In genomic region chr12:93422050-93422449, GRCh38 we compare ENCODE assay signal across 29 cellular contexts. TPM values are rescaled to one million over a fixed set of nuclear protein-coding genes. Genes with fewer than 3 reads are reported as not detected.
DNase-seq lines count a peak whose midpoint lies in the region; ATAC-seq and TF ChIP-seq lines count a peak whose summit lies in the region.
"Had no signal": no experiment of that assay in that cellular context is flagged by ENCODE, and none has a peak within 500 bp of the region (broad histone marks: within the 10 kb centered on the region; RNA-seq: fewer than 3 reads in every experiment).

No MANE protein-coding gene starts in this region.

- H3K4me3 Mint-ChIP-seq in activated CD8-positive, alpha-beta T cell treated with anti-CD3 and anti-CD28 coated beads for 36 hours: no peak overlapping the region
- no peak overlapping the region for H3K4me3 Mint-ChIP-seq in activated CD8-positive, alpha-beta T cell treated with anti-CD3 and anti-CD28 coated beads, Interleukin-2, amount 10 ng/mL, durations not matched to agents 7 days and 5 days
- no peak overlapping the region for H3K4me3 Mint-ChIP-seq in CD4-positive, alpha-beta T cell
- no peak overlapping the region for H3K4me3 Mint-ChIP-seq in T-cell
- H3K4me3 Mint-ChIP-seq in naive thymus-derived CD4-positive, alpha-beta T cell: peak overlapping the region in 1 of 10 donors; percentile 18
- H3K4me3 Mint-ChIP-seq: neural crest cell; T-helper 2 cell treated with Interferon-gamma antibody and Interleukin-4, amounts not matched to agents 5 μg/mL and 100 μg/mL, for 36 hours had no signal

- no peaks in the 10 kb centered on the region for H3K36me3 ChIP-seq in naive thymus-derived CD4-positive, alpha-beta T cell (ENCODE audit: control insufficient read depth in 2 of 3, insufficient read depth in 3 of 3, low read length in 3 of 3)
- H3K36me3 ChIP-seq: brain microvascular endothelial cell, pancreas, thoracic aorta had no signal

- intact Hi-C loops in activated CD8-positive, alpha-beta T cell treated with anti-CD3 and anti-CD28 coated beads for 36 hours (cut with micrococcal nuclease): loop anchor here (10.0 kb wide), 1 partner anchor 683 kb away; no protein-coding TSS in a partner anchor
- intact Hi-C loops in CD4-positive, alpha-beta T cell (cut with DNase I, micrococcal nuclease): no loop called here
- intact Hi-C loops in naive thymus-derived CD4-positive, alpha-beta T cell (cut with micrococcal nuclease): loop anchor here in 1 of 2 donors (2.0 kb wide), 1 partner anchor 15 kb away; no protein-coding TSS in a partner anchor

- no peaks in the 10 kb centered on the region for H3K27me3 Mint-ChIP-seq in activated CD8-positive, alpha-beta T cell treated with anti-CD3 and anti-CD28 coated beads for 36 hours
- H3K27me3 Mint-ChIP-seq in activated CD8-positive, alpha-beta T cell treated with anti-CD3 and anti-CD28 coated beads, Interleukin-2, amount 10 ng/mL, durations not matched to agents 7 days and 5 days (ENCODE audit: low read depth): no peaks in the 10 kb centered on the region
- H3K27me3 Mint-ChIP-seq in CD4-positive, alpha-beta T cell: no peaks in the 10 kb centered on the region
- no peaks in the 10 kb centered on the region for H3K27me3 Mint-ChIP-seq in T-cell
- H3K27me3 Mint-ChIP-seq in naive thymus-derived CD4-positive, alpha-beta T cell: no peaks in the 10 kb centered on the region

- H3K4me1 Mint-ChIP-seq in activated CD8-positive, alpha-beta T cell treated with anti-CD3 and anti-CD28 coated beads for 36 hours (ENCODE audit: low read depth): peaks cover 84% of the 10 kb centered on the region
- peaks cover 74% of the 10 kb centered on the region for H3K4me1 Mint-ChIP-seq in activated CD8-positive, alpha-beta T cell treated with anti-CD3 and anti-CD28 coated beads, Interleukin-2, amount 10 ng/mL, durations not matched to agents 7 days and 5 days (ENCODE audit: low read depth)
- peaks cover 93% of the 10 kb centered on the region for H3K4me1 Mint-ChIP-seq in CD4-positive, alpha-beta T cell (ENCODE audit: low read depth)
- H3K4me1 Mint-ChIP-seq in T-cell: peaks cover 86 to 91% (median 87%) of the 10 kb centered on the region in 3 donors
- peaks cover 48 to 95% (median 90%) of the 10 kb centered on the region in 7 donors for H3K4me1 Mint-ChIP-seq in naive thymus-derived CD4-positive, alpha-beta T cell

- H3K9me3 Mint-ChIP-seq in activated CD8-positive, alpha-beta T cell treated with anti-CD3 and anti-CD28 coated beads for 36 hours: no peaks in the 10 kb centered on the region
- H3K9me3 Mint-ChIP-seq in activated CD8-positive, alpha-beta T cell treated with anti-CD3 and anti-CD28 coated beads, Interleukin-2, amount 10 ng/mL, durations not matched to agents 7 days and 5 days (ENCODE audit: insufficient read depth): no peaks in the 10 kb centered on the region
- H3K9me3 Mint-ChIP-seq in CD4-positive, alpha-beta T cell: no peaks in the 10 kb centered on the region
- no peaks in the 10 kb centered on the region for H3K9me3 Mint-ChIP-seq in T-cell
- peaks cover 0 to 1% (median 0%) of the 10 kb centered on the region in 11 donors for H3K9me3 Mint-ChIP-seq in naive thymus-derived CD4-positive, alpha-beta T cell
- H3K9me3 Mint-ChIP-seq: neural crest cell; T-helper 2 cell treated with Interferon-gamma antibody and Interleukin-4, amounts not matched to agents 5 μg/mL and 100 μg/mL, for 36 hours had no signal

- H3K27ac Mint-ChIP-seq in activated CD8-positive, alpha-beta T cell treated with anti-CD3 and anti-CD28 coated beads for 36 hours: peak overlapping the region; percentile 68
- no peak overlapping the region for H3K27ac Mint-ChIP-seq in activated CD8-positive, alpha-beta T cell treated with anti-CD3 and anti-CD28 coated beads, Interleukin-2, amount 10 ng/mL, durations not matched to agents 7 days and 5 days
- peak overlapping the region; percentile 31 for H3K27ac Mint-ChIP-seq in CD4-positive, alpha-beta T cell
- peak overlapping the region; percentile 66 to 67 for H3K27ac Mint-ChIP-seq in T-cell
- H3K27ac Mint-ChIP-seq in naive thymus-derived CD4-positive, alpha-beta T cell: peak overlapping the region in 7 of 9 donors; percentile 42 to 90 (median 63)
- H3K27ac Mint-ChIP-seq: T-helper 2 cell treated with Interferon-gamma antibody and Interleukin-4, amounts not matched to agents 5 μg/mL and 100 μg/mL, for 36 hours had no signal

- no peak overlapping the region for H3K4me3 ChIP-seq in naive thymus-derived CD4-positive, alpha-beta T cell (ENCODE audit: low read length)
- H3K4me3 ChIP-seq: lung, mucosa of descending colon, pancreas, PC-9, thoracic aorta had no signal

- H3K9me3 ChIP-seq in CD4-positive, alpha-beta T cell (ENCODE audit: control insufficient read depth, low read length): no peaks in the 10 kb centered on the region
- no peaks in the 10 kb centered on the region for H3K9me3 ChIP-seq in naive thymus-derived CD4-positive, alpha-beta T cell (ENCODE audit: control insufficient read depth in 2 of 3, low read length in 3 of 3)
- H3K9me3 ChIP-seq: mucosa of descending colon, pancreas, thoracic aorta had no signal

- CTCF ChIA-PET in activated CD8-positive, alpha-beta T cell treated with anti-CD3 and anti-CD28 coated beads for 36 hours (lab: Charles Lee): interaction anchor here (0.6 to 1.4 kb wide), 4 partner anchors 10 to 323 kb away, joined by 3 to 5 read pairs (median 4); no protein-coding TSS in a partner anchor
- CTCF ChIA-PET in activated CD8-positive, alpha-beta T cell treated with anti-CD3 and anti-CD28 coated beads, Interleukin-2, amount 10 ng/mL, durations not matched to agents 7 days and 5 days (lab: Charles Lee): interaction anchor here (0.8 to 5.3 kb wide), 6 partner anchors 16 to 680 kb away, joined by 4 to 72 read pairs (median 6); no protein-coding TSS in a partner anchor
- CTCF ChIA-PET in CD4-positive, alpha-beta T cell (lab: Charles Lee): interaction anchor here (1.0 kb wide), 1 partner anchor 492 kb away, joined by 3 read pairs; the partner anchor contains the start of gene EEA1
- CTCF ChIA-PET in T-cell (lab: Charles Lee) (interaction anchor here (0.6 to 3.6 kb wide), 13 partner anchors 8 to 637 kb away, joined by 3 to 23 read pairs (median 3); no protein-coding TSS in a partner anchor), RWPE1 (lab: Yijun Ruan, JAX) (no interaction called here)
- CTCF ChIA-PET in naive thymus-derived CD4-positive, alpha-beta T cell (lab: Charles Lee): interaction anchor here (1.1 to 1.2 kb wide), 2 partner anchors 9 to 11 kb away, joined by 3 read pairs; no protein-coding TSS in a partner anchor

- H3K27me3 ChIP-seq in CD4-positive, alpha-beta T cell (ENCODE audit: control insufficient read depth, insufficient read depth, low read length): no peaks in the 10 kb centered on the region
- no peaks in the 10 kb centered on the region for H3K27me3 ChIP-seq in naive thymus-derived CD4-positive, alpha-beta T cell (ENCODE audit: control insufficient read depth in 2 of 2, insufficient read depth in 2 of 2, low read length in 2 of 2)
- H3K27me3 ChIP-seq: brain microvascular endothelial cell, pancreas had no signal

- ATAC-seq in activated CD8-positive, alpha-beta T cell treated with anti-CD3 and anti-CD28 coated beads for 36 hours: no peak
- no peak for ATAC-seq in activated CD8-positive, alpha-beta T cell treated with anti-CD3 and anti-CD28 coated beads, Interleukin-2, amount 10 ng/mL, durations not matched to agents 7 days and 5 days
- ATAC-seq in CD4-positive, alpha-beta T cell (ENCODE audit: poor library complexity): no peak
- ATAC-seq in T-cell (replicated peaks in 1 of 4) (no peak), HG03571 (IDR thresholded peaks at IDR 0.05; ENCODE audit: unreplicated experiment) (no peak)
- ATAC-seq in naive thymus-derived CD4-positive, alpha-beta T cell: no peak
- ATAC-seq: mucosa of descending colon; pancreas; Right ventricle myocardium inferior; stimulated activated naive CD8-positive, alpha-beta T cell treated with anti-CD3 and anti-CD28 coated beads, Interleukin-15, Interleukin-2, amounts not matched to agents 100 U/mL and 50 U/mL, for 24 hours had no signal

- no peak overlapping the region for H3K27ac ChIP-seq in CD4-positive, alpha-beta T cell (ENCODE audit: low read depth, low read length)
- H3K27ac ChIP-seq in naive thymus-derived CD4-positive, alpha-beta T cell (ENCODE audit: low read depth, low read length): no peak overlapping the region
- H3K27ac ChIP-seq in RWPE1: no peak overlapping the region
- H3K27ac ChIP-seq: brain microvascular endothelial cell, KMS-11, pancreas, PC-9, thoracic aorta had no signal

- no peak for DNase-seq in activated CD8-positive, alpha-beta T cell treated with anti-CD3 and anti-CD28 coated beads for 36 hours
- DNase-seq in activated CD8-positive, alpha-beta T cell treated with anti-CD3 and anti-CD28 coated beads, Interleukin-2, amount 10 ng/mL, durations not matched to agents 7 days and 5 days: no peak
- DNase-seq in CD4-positive, alpha-beta T cell: no peak
- DNase-seq in T-cell: no peak
- no peak for DNase-seq in naive thymus-derived CD4-positive, alpha-beta T cell
- DNase-seq in cerebellar nuclear complex (lab: John Stamatoyannopoulos, UW): no peak
- no peak for DNase-seq in RWPE1 (ENCODE audit: low spot score)
- DNase-seq: activated CD4-positive, alpha-beta T cell treated with anti-CD3 and anti-CD28 coated beads for 4 hours; activated naive CD4-positive, alpha-beta T cell treated with Interleukin-2 at 50 U/mL for 16 hours; amniotic stem cell; brain microvascular endothelial cell; hippocampal formation; MM.1S; mucosa of descending colon; NCI-H1105 treated with DMSO at 0.1 percent for 48 hours; NCI-H2029; NCI-H510A treated with DMSO at 0.1 percent for 48 hours; NK-92 treated with Interleukin-12 subunit alpha and Interleukin-12 subunit beta, amount 100 ng/mL, for 24 hours; pancreas; PC-9; retina; stimulated activated naive CD8-positive, alpha-beta T cell treated with anti-CD3 and anti-CD28 coated beads, Interleukin-15, Interleukin-2, amounts not matched to agents 100 U/mL and 50 U/mL, for 24 hours had no signal

- H3K4me1 ChIP-seq in naive thymus-derived CD4-positive, alpha-beta T cell (ENCODE audit: control insufficient read depth in 2 of 2, insufficient read depth in 2 of 2, low read length in 2 of 2): peaks cover 11 to 24% of the 10 kb centered on the region in 2 donors

- no peak for TF ChIP-seq CTCF in activated CD8-positive, alpha-beta T cell treated with anti-CD3 and anti-CD28 coated beads for 36 hours (IDR thresholded peaks at IDR 0.05)
- TF ChIP-seq CTCF in CD4-positive, alpha-beta T cell (IDR thresholded peaks at IDR 0.05): no peak
- TF ChIP-seq CTCF in RWPE1 (conservative IDR thresholded peaks at IDR 0.05; ENCODE audit: low read depth): no peak

- POLR2A ChIA-PET in activated CD8-positive, alpha-beta T cell treated with anti-CD3 and anti-CD28 coated beads for 36 hours (lab: Charles Lee): interaction anchor here (1.2 to 1.4 kb wide), 2 partner anchors 9 to 15 kb away, joined by 3 to 4 read pairs; no protein-coding TSS in a partner anchor
- POLR2A ChIA-PET in activated CD8-positive, alpha-beta T cell treated with anti-CD3 and anti-CD28 coated beads, Interleukin-2, amount 10 ng/mL, durations not matched to agents 7 days and 5 days (lab: Charles Lee): interaction anchor here (0.5 to 0.8 kb wide), 3 partner anchors 19 to 1794 kb away, joined by 3 read pairs; no protein-coding TSS in a partner anchor
- POLR2A ChIA-PET in CD4-positive, alpha-beta T cell (lab: Charles Lee): interaction anchor here (0.6 kb wide), 3 partner anchors 442 to 643 kb away, joined by 3 to 6 read pairs (median 3); no protein-coding TSS in a partner anchor
- POLR2A ChIA-PET in T-cell (lab: Charles Lee) (interaction anchor here in 1 of 2 donors (1.0 to 1.1 kb wide), 2 partner anchors 14 to 20 kb away, joined by 3 to 4 read pairs; partner anchors contain the start of gene UBE2N), RWPE1 (lab: Yijun Ruan, JAX; ENCODE audit: low non-redundant PET) (no interaction called here)
- POLR2A ChIA-PET in naive thymus-derived CD4-positive, alpha-beta T cell (lab: Charles Lee): interaction anchor here (0.6 to 1.6 kb wide), 2 partner anchors 14 to 45 kb away, joined by 3 read pairs; partner anchors contain the start of gene MRPL42

- H3K36me3 Mint-ChIP-seq in activated CD8-positive, alpha-beta T cell treated with anti-CD3 and anti-CD28 coated beads for 36 hours (ENCODE audit: low read depth): peaks cover 3% of the 10 kb centered on the region
- H3K36me3 Mint-ChIP-seq in activated CD8-positive, alpha-beta T cell treated with anti-CD3 and anti-CD28 coated beads, Interleukin-2, amount 10 ng/mL, durations not matched to agents 7 days and 5 days (ENCODE audit: low read depth): peaks cover 9% of the 10 kb centered on the region
- H3K36me3 Mint-ChIP-seq in CD4-positive, alpha-beta T cell (ENCODE audit: low read depth): no peaks in the 10 kb centered on the region
- peaks cover 2% of the 10 kb centered on the region for H3K36me3 Mint-ChIP-seq in T-cell
- no peaks in the 10 kb centered on the region for H3K36me3 Mint-ChIP-seq in naive thymus-derived CD4-positive, alpha-beta T cell

RNA-seq across cellular contexts. Expression of gene UBE2N, which starts 19.7 kb away (rescaled TPM):
- total RNA-seq in activated CD8-positive, alpha-beta T cell treated with anti-CD3 and anti-CD28 coated beads for 36 hours: 100 to 1,000 TPM; 186 to 192 TPM
- 100 to 1,000 TPM; 183 to 194 TPM for total RNA-seq in activated CD8-positive, alpha-beta T cell treated with anti-CD3 and anti-CD28 coated beads, Interleukin-2, amount 10 ng/mL, durations not matched to agents 7 days and 5 days
- total RNA-seq in CD4-positive, alpha-beta T cell: 100 to 1,000 TPM in 1 of 2 experiments, 10 to 100 TPM in 1; 89.8 to 101 TPM
- 10 to 100 TPM; 66.3 to 81.7 (median 79.2) TPM for total RNA-seq in T-cell
- 100 to 1,000 TPM in 1 of 5 experiments, 10 to 100 TPM in 4; 76.6 to 180 (median 77.5) TPM for total RNA-seq in naive thymus-derived CD4-positive, alpha-beta T cell
- 100 to 1,000 TPM; 109 to 170 TPM for polyA plus RNA-seq in naive thymus-derived CD4-positive, alpha-beta T cell

RNA-seq across cellular contexts. Expression of gene NUDT4, which starts 44.3 kb away (rescaled TPM):
- total RNA-seq in activated CD8-positive, alpha-beta T cell treated with anti-CD3 and anti-CD28 coated beads for 36 hours: 10 to 100 TPM; 54.9 to 61.9 TPM
- 10 to 100 TPM; 56.3 to 61.0 TPM for total RNA-seq in activated CD8-positive, alpha-beta T cell treated with anti-CD3 and anti-CD28 coated beads, Interleukin-2, amount 10 ng/mL, durations not matched to agents 7 days and 5 days
- 10 to 100 TPM; 86.7 to 92.3 TPM for total RNA-seq in CD4-positive, alpha-beta T cell
- total RNA-seq in T-cell: 10 to 100 TPM; 40.7 to 85.2 (median 46.0) TPM
- 10 to 100 TPM; 43.3 to 85.1 (median 51.2) TPM for total RNA-seq in naive thymus-derived CD4-positive, alpha-beta T cell
- polyA plus RNA-seq in naive thymus-derived CD4-positive, alpha-beta T cell: 10 to 100 TPM; 37.1 to 56.4 TPM

RNA-seq across cellular contexts. Expression of gene MRPL42, which starts 45.3 kb away (rescaled TPM):
- total RNA-seq in activated CD8-positive, alpha-beta T cell treated with anti-CD3 and anti-CD28 coated beads for 36 hours: 10 to 100 TPM; 85.6 to 87.6 TPM
- 10 to 100 TPM; 55.8 to 57.0 TPM for total RNA-seq in activated CD8-positive, alpha-beta T cell treated with anti-CD3 and anti-CD28 coated beads, Interleukin-2, amount 10 ng/mL, durations not matched to agents 7 days and 5 days
- total RNA-seq in CD4-positive, alpha-beta T cell: 10 to 100 TPM; 39.0 to 39.3 TPM
- 10 to 100 TPM; 35.1 to 46.7 (median 40.4) TPM for total RNA-seq in T-cell
- total RNA-seq in naive thymus-derived CD4-positive, alpha-beta T cell: 10 to 100 TPM; 30.1 to 65.8 (median 45.6) TPM
- polyA plus RNA-seq in naive thymus-derived CD4-positive, alpha-beta T cell: 10 to 100 TPM; 67.8 to 75.4 TPM
